Comparison of ENCODE assay signal across 8 cellular contexts in genomic region chr1:150976879-150977694, GRCh38. TPM values are rescaled to one million over a fixed set of nuclear protein-coding genes. Genes with fewer than 3 reads are reported as not detected.
A peak's percentile ranks its signal among the peaks of the same experiment; 100 is the strongest.
DNase-seq lines count a peak whose midpoint lies in the region; ATAC-seq and TF ChIP-seq lines count a peak whose summit lies in the region.

No MANE protein-coding gene starts in this region.

- no peak for TF ChIP-seq CTCF in omental fat pad (IDR thresholded peaks at IDR 0.05)

- peak; percentile 95 for DNase-seq in H4 (ENCODE audit: low spot score)
- peak; percentile 85 for DNase-seq in RPMI7951 (ENCODE audit: low read depth)
- DNase-seq in activated T-helper 1 cell treated with Interleukin-2 at 50 U/mL for 16 hours (ENCODE audit: low read depth): peak; percentile 53
- DNase-seq in foreskin melanocyte: peak; percentile 84
- peak; percentile 62 for DNase-seq in omental fat pad (ENCODE audit: low spot score)
- DNase-seq in NCI-H146 (lab: John Stamatoyannopoulos, UW): no peak
- DNase-seq in NCI-H1694 treated with DMSO at 0.1 percent for 48 hours (lab: John Stamatoyannopoulos, UW): no peak

- peak overlapping the region; percentile 83 for H3K27ac ChIP-seq in temporal lobe (ENCODE audit: low read depth, low read length)

- no peak for ATAC-seq in omental fat pad (ENCODE audit: low FRiP score)

RNA-seq across cellular contexts. Expression of gene CERS2, which starts 2.5 kb away (rescaled TPM):
- total RNA-seq in H4 (2014; rRNA removed; shearing (Covaris generic)): 97.8 and 110 TPM in 2 replicates
- total RNA-seq in RPMI7951 (2014; rRNA removed; shearing (Covaris generic)): 91.0 and 122 TPM in 2 replicates
- total RNA-seq in omental fat pad: 100 to 1,000 TPM in 3 of 4 donors, 10 to 100 TPM in 1; 96.8 to 144 (median 131) TPM
- 21.4 TPM for total RNA-seq in temporal lobe

RNA-seq across cellular contexts. Expression of gene ANXA9, which starts 5.0 kb away (rescaled TPM):
- total RNA-seq in H4 (2014; rRNA removed; shearing (Covaris generic)): 0.04 and 0.23 TPM in 2 replicates
- total RNA-seq in RPMI7951 (2014; rRNA removed; shearing (Covaris generic)): 0.20 TPM in 1 of 2 replicates, not detected in the other
- total RNA-seq in omental fat pad: 10 to 100 TPM in 1 of 4 donors, 1 to 10 TPM in 2, under 1 TPM in 1; 0.79 to 26.4 (median 5.6) TPM
- not detected for total RNA-seq in temporal lobe

RNA-seq across cellular contexts. Expression of gene MINDY1, which starts 29.6 kb away (rescaled TPM):
- 9.3 and 12.2 TPM in 2 replicates for total RNA-seq in H4 (2014; rRNA removed; shearing (Covaris generic))
- 7.7 and 10.3 TPM in 2 replicates for total RNA-seq in RPMI7951 (2014; rRNA removed; shearing (Covaris generic))
- 10 to 100 TPM; 15.5 to 35.4 (median 33.2) TPM for total RNA-seq in omental fat pad
- total RNA-seq in temporal lobe: 10.8 TPM

RNA-seq across cellular contexts. Expression of gene PRUNE1, which starts 31.2 kb away (rescaled TPM):
- 10.6 and 19.7 TPM in 2 replicates for total RNA-seq in H4 (2014; rRNA removed; shearing (Covaris generic))
- 10.5 and 10.8 TPM in 2 replicates for total RNA-seq in RPMI7951 (2014; rRNA removed; shearing (Covaris generic))
- 10 to 100 TPM in 3 of 4 donors, 1 to 10 TPM in 1; 6.2 to 20.6 (median 16.2) TPM for total RNA-seq in omental fat pad
- total RNA-seq in temporal lobe: 25.6 TPM

RNA-seq across cellular contexts. Expression of gene SETDB1, which starts 50.9 kb away (rescaled TPM):
- 15.9 and 26.2 TPM in 2 replicates for total RNA-seq in H4 (2014; rRNA removed; shearing (Covaris generic))
- 21.0 and 26.9 TPM in 2 replicates for total RNA-seq in RPMI7951 (2014; rRNA removed; shearing (Covaris generic))
- total RNA-seq in omental fat pad (10 to 100 TPM; 23.7 to 32.9 (median 27.8) TPM), temporal lobe (39.8 TPM)

Comparison
In these comparisons a context has a peak if more than half of its experiments do, and no peak if none do; other contexts are left out.
1. DNase-seq: peak in H4 (single experiment), RPMI7951 (single experiment), activated T-helper 1 cell treated with Interleukin-2 at 50 U/mL for 16 hours (single experiment), foreskin melanocyte (single experiment) and omental fat pad (single experiment); none in NCI-H146 (single experiment) and NCI-H1694 treated with DMSO at 0.1 percent for 48 hours (single experiment).